15 cellular contexts compared by ENCODE assay signal in the genomic region with DNA sequence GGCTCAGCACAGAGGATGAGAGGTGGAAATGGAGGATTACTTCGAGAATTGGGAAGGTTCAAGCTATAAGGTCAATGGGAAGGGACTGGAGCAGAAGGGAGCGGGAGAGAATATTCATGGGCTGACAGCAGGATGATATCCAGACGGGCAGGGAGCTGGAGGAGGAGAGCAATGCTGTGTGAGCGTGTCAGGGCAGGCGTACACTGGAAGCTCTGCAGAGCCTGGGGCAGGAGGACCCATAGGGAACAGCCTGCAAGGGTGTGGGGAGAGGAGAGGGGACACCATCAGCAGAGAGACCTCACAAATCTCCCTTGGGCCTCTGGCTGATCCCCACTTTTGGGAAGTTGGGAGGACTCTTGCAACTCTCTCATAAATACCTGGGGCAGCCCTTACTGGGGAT. TPM values are rescaled to one million over a fixed set of nuclear protein-coding genes. Genes with fewer than 3 reads are reported as not detected.
A peak's percentile ranks its signal among the peaks of the same experiment; 100 is the strongest.
DNase-seq lines count a peak whose midpoint lies in the region; TF ChIP-seq lines count a peak whose summit lies in the region.
"Had no signal": no experiment of that assay in that cellular context is flagged by ENCODE, and none has a peak within 500 bp of the region (broad histone marks: within the 10 kb centered on the region; RNA-seq: fewer than 3 reads in every experiment).

No MANE protein-coding gene starts in this region.

- H4K20me1 ChIP-seq in Loucy (ENCODE audit: insufficient read depth, low read length, poor library complexity, severe bottlenecking) = peaks cover 87% of the 10 kb centered on the region

- no peak overlapping the region for H3K27ac ChIP-seq in trophoblast cell (ENCODE audit: low read depth, low read length)
- no peak overlapping the region for H3K27ac ChIP-seq in testis

- peak overlapping the region; percentile 27 for H2BK120ac ChIP-seq in trophoblast cell (ENCODE audit: insufficient read depth, low read length, poor library complexity)

- TF ChIP-seq CTCF in Loucy (conservative IDR thresholded peaks at IDR 0.05; ENCODE audit: low read length) (no peak), brain (conservative IDR thresholded peaks at IDR 0.05) (no peak), testis (IDR thresholded peaks at IDR 0.05) (no peak)

- H3K4me3 ChIP-seq in Loucy (ENCODE audit: low read length, poor library complexity, severe bottlenecking) (peak overlapping the region; percentile 16), trophoblast cell (ENCODE audit: low read depth, low read length) (no peak overlapping the region), testis (no peak overlapping the region)
- H3K4me3 ChIP-seq: A549 had no signal

- H3F3A ChIP-seq in Loucy (ENCODE audit: low read depth) = no peaks in the 10 kb centered on the region

- peak overlapping the region; percentile 44 for H3K4me2 ChIP-seq in Loucy (ENCODE audit: low read depth, low read length, poor library complexity, severe bottlenecking)
- peak overlapping the region; percentile 5 for H3K4me2 ChIP-seq in trophoblast cell (ENCODE audit: low read length)
- H3K4me2 ChIP-seq: A549 had no signal

- TF ChIP-seq POLR2A in testis (IDR thresholded peaks at IDR 0.05) = no peak

- peak overlapping the region; percentile 29 for H3K27ac Mint-ChIP-seq in T-helper 1 cell treated with Interleukin-12 subunit alpha and Interleukin-12 subunit beta and Interleukin-4 antibody, amounts not matched to agents 30 μg/mL and 1 μg/mL, for 36 hours
- peak overlapping the region in 3 of 5 experiments; percentile 29 to 62 (median 61) for H3K27ac Mint-ChIP-seq in brain
- H3K27ac Mint-ChIP-seq: CD4-positive, alpha-beta T cell; WTC11 had no signal

- peak overlapping the region; percentile 9 for H3K4me3 Mint-ChIP-seq in T-helper 1 cell treated with Interleukin-12 subunit alpha and Interleukin-12 subunit beta and Interleukin-4 antibody, amounts not matched to agents 30 μg/mL and 1 μg/mL, for 36 hours
- H3K4me3 Mint-ChIP-seq in brain = no peak overlapping the region
- H3K4me3 Mint-ChIP-seq: CD4-positive, alpha-beta T cell; WTC11 had no signal

- H3K36me3 Mint-ChIP-seq in T-helper 1 cell treated with Interleukin-12 subunit alpha and Interleukin-12 subunit beta and Interleukin-4 antibody, amounts not matched to agents 30 μg/mL and 1 μg/mL, for 36 hours (ENCODE audit: low read depth) = peaks cover 66% of the 10 kb centered on the region
- peaks cover 43% of the 10 kb centered on the region for H3K36me3 Mint-ChIP-seq in brain
- H3K36me3 Mint-ChIP-seq: WTC11 had no signal

- H3K36me3 ChIP-seq in Loucy (ENCODE audit: insufficient read depth, low read length) (peaks cover 98% of the 10 kb centered on the region), trophoblast cell (ENCODE audit: control insufficient read depth in 1 of 2, insufficient read depth in 2 of 2, low read length in 2 of 2) (peaks cover 76 to 86% of the 10 kb centered on the region in 2 experiments), testis (ENCODE audit: low read depth, missing control alignments) (no peaks in the 10 kb centered on the region)

- H3K27me3 ChIP-seq in Loucy (ENCODE audit: insufficient read depth, low read length, poor library complexity, severe bottlenecking) (no peaks in the 10 kb centered on the region), trophoblast cell (ENCODE audit: insufficient read depth, low read length) (no peaks in the 10 kb centered on the region), testis (no peaks in the 10 kb centered on the region)

- no peak overlapping the region for H4K91ac ChIP-seq in trophoblast cell (ENCODE audit: low read depth, low read length)

- no peak overlapping the region for H2AFZ ChIP-seq in Loucy (ENCODE audit: low read length)
- no peak overlapping the region for H2AFZ ChIP-seq in trophoblast cell (ENCODE audit: insufficient read depth, low read length, poor library complexity)

- no peak overlapping the region for H4K8ac ChIP-seq in trophoblast cell (ENCODE audit: low read depth, low read length)

- intact Hi-C loops in testis (cut with DNase I; ENCODE audit: low total_unique reads) = no loop called here

- DNase-seq in T-helper 1 cell = no peak
- no peak for DNase-seq in trophoblast cell
- no peak for DNase-seq in testis
- no peak for DNase-seq in COR-L47 (lab: John Stamatoyannopoulos, UW)
- DNase-seq in SHP77 (lab: John Stamatoyannopoulos, UW) = no peak
- DNase-seq: CD4-positive, alpha-beta T cell; hypothalamus; NCI-H1930; NCI-H524 treated with DMSO at 0.1 percent for 48 hours; SW 1271 had no signal

- no peaks in the 10 kb centered on the region for H3K9me3 Mint-ChIP-seq in T-helper 1 cell treated with Interleukin-12 subunit alpha and Interleukin-12 subunit beta and Interleukin-4 antibody, amounts not matched to agents 30 μg/mL and 1 μg/mL, for 36 hours
- no peaks in the 10 kb centered on the region for H3K9me3 Mint-ChIP-seq in brain
- H3K9me3 Mint-ChIP-seq: CD4-positive, alpha-beta T cell had no signal

- no peak overlapping the region for H3K14ac ChIP-seq in trophoblast cell (ENCODE audit: low read length)

- H3K4ac ChIP-seq in trophoblast cell (ENCODE audit: low read depth, low read length) = no peak overlapping the region

- no peak overlapping the region for H2BK12ac ChIP-seq in trophoblast cell (ENCODE audit: low read length)

- no peaks in the 10 kb centered on the region for H3K27me3 Mint-ChIP-seq in T-helper 1 cell treated with Interleukin-12 subunit alpha and Interleukin-12 subunit beta and Interleukin-4 antibody, amounts not matched to agents 30 μg/mL and 1 μg/mL, for 36 hours (ENCODE audit: low read depth)
- H3K27me3 Mint-ChIP-seq in brain = no peaks in the 10 kb centered on the region
- H3K27me3 Mint-ChIP-seq: CD4-positive, alpha-beta T cell had no signal

- peaks cover 68% of the 10 kb centered on the region for H3K79me2 ChIP-seq in Loucy (ENCODE audit: insufficient read depth, low read length)
- H3K79me2 ChIP-seq in trophoblast cell (ENCODE audit: control insufficient read depth, insufficient read depth, low read length, poor library complexity) = no peaks in the 10 kb centered on the region

- WGBS in trophoblast cell (ENCODE audit: extremely low coverage, insufficient coverage, insufficient read length) = no CpG with 5 or more reads among the region's 5 CpGs
- WGBS in testis, 2 donors = 83 to 84% methylated on average over 5 of the region's 5 CpGs

- H3K9me2 ChIP-seq in Loucy (replicated peaks; ENCODE audit: low read depth, low read length) = no peaks in the 10 kb centered on the region

- peaks cover 11% of the 10 kb centered on the region for H3K4me1 Mint-ChIP-seq in T-helper 1 cell treated with Interleukin-12 subunit alpha and Interleukin-12 subunit beta and Interleukin-4 antibody, amounts not matched to agents 30 μg/mL and 1 μg/mL, for 36 hours (ENCODE audit: low read depth)
- peaks cover 9% of the 10 kb centered on the region for H3K4me1 Mint-ChIP-seq in brain
- H3K4me1 Mint-ChIP-seq: WTC11 had no signal

- no peak overlapping the region for H3K9ac ChIP-seq in Loucy (ENCODE audit: low read depth, low read length, poor library complexity, severe bottlenecking)
- H3K9ac ChIP-seq in trophoblast cell (ENCODE audit: low read length) = no peak overlapping the region

- peaks cover 12% of the 10 kb centered on the region for H3K79me1 ChIP-seq in trophoblast cell (ENCODE audit: low read length)

- H2AK5ac ChIP-seq in trophoblast cell (ENCODE audit: low read length) = no peak overlapping the region

- H4K12ac ChIP-seq in trophoblast cell (ENCODE audit: low read depth, low read length) = no peak overlapping the region

- no peak overlapping the region for H3K23ac ChIP-seq in trophoblast cell (ENCODE audit: low read length)

- H3K18ac ChIP-seq in trophoblast cell (ENCODE audit: low read length) = no peak overlapping the region

- H3K9me3 ChIP-seq in Loucy (ENCODE audit: insufficient read depth, low read depth, low read length) (no peaks in the 10 kb centered on the region), trophoblast cell (ENCODE audit: insufficient read depth, low read depth, low read length) (no peaks in the 10 kb centered on the region), testis (no peaks in the 10 kb centered on the region)
- H3K9me3 ChIP-seq: A549 had no signal

- H2BK5ac ChIP-seq in trophoblast cell (ENCODE audit: low read depth, low read length, poor library complexity) = no peak overlapping the region

- H3K4me1 ChIP-seq in Loucy (ENCODE audit: insufficient read depth, low read length, poor library complexity, severe bottlenecking) (peaks cover 9% of the 10 kb centered on the region), trophoblast cell (ENCODE audit: control insufficient read depth in 1 of 2, insufficient read depth in 2 of 2, low read length in 2 of 2) (peaks cover 26 to 35% of the 10 kb centered on the region in 2 experiments), testis (peaks cover 21% of the 10 kb centered on the region)

RNA-seq across cellular contexts. Expression of gene CSF1, which starts 13.7 kb away (rescaled TPM):
- polyA plus RNA-seq in brain (ENCODE audit: insufficient read depth, low read depth, low replicate concordance) (10.5 TPM), testis (ENCODE audit: insufficient read depth, low read depth, low replicate concordance) (14.2 TPM)
- 10.4 and 10.7 TPM in 2 replicates for polyA plus RNA-seq in trophoblast cell (2013)
- total RNA-seq in testis = 10 to 100 TPM in 1 of 2 donors, 1 to 10 TPM in 1; 9.8 to 10.9 TPM
